Comparison of ENCODE assay signal across 2 cellular contexts in genomic region chr4:67883902-67884301, GRCh38.
TF ChIP-seq lines count a peak whose summit lies in the region.

TMPRSS11D (minus strand) TSS chr4:67884002; CDS start chr4:67883933, 69 bp downstream.

TF ChIP-seq in endothelial cell of umbilical vein, 7 proteins besides CTCF, POLR2A, EP300 and RAD21:
- no peak for TF ChIP-seq FOS (IDR thresholded peaks at IDR 0.05; ENCODE audit: borderline replicate concordance, insufficient read depth, low read length)

TF ChIP-seq in HepG2, 621 proteins besides CTCF, POLR2A, EP300 and RAD21:
- TF ChIP-seq ARHGAP35 (CRISPR knock-in tag; IDR thresholded peaks at IDR 0.05; ENCODE audit: borderline replicate concordance) = no peak
- no peak for TF ChIP-seq ZNF790 (CRISPR knock-in tag; IDR thresholded peaks at IDR 0.05; ENCODE audit: borderline replicate concordance)
- TF ChIP-seq U2AF2 (IDR thresholded peaks at IDR 0.05; ENCODE audit: low read depth, low read length) = no peak
- TF ChIP-seq SUZ12 (IDR thresholded peaks at IDR 0.05; ENCODE audit: low read depth, low read length) = no peak
- TF ChIP-seq ZNF609 (CRISPR knock-in tag; IDR thresholded peaks at IDR 0.05; ENCODE audit: borderline replicate concordance) = no peak
- TF ChIP-seq GFI1 (CRISPR knock-in tag; IDR thresholded peaks at IDR 0.05; ENCODE audit: borderline replicate concordance) = no peak
- TF ChIP-seq EZH2 (conservative IDR thresholded peaks at IDR 0.05; ENCODE audit: low read depth, low read length) = no peak
TF ChIP-seq in HepG2: peak in this region for 0.
